Comparison of ENCODE assay signal across 14 cellular contexts in genomic region chr11:126347751-126348628, GRCh38. TPM values are rescaled to one million over a fixed set of nuclear protein-coding genes. Genes with fewer than 3 reads are reported as not detected.
DNase-seq lines count a peak whose midpoint lies in the region; ATAC-seq, FAIRE-seq and TF ChIP-seq lines count a peak whose summit lies in the region.
"Had no signal": no experiment of that assay in that cellular context is flagged by ENCODE, and none has a peak within 500 bp of the region (broad histone marks: within the 10 kb centered on the region; RNA-seq: fewer than 3 reads in every experiment).

No MANE protein-coding gene starts in this region.

- no peak overlapping the region for H3K14ac ChIP-seq in H1 (ENCODE audit: insufficient read length)

- CTCF ChIA-PET in H1 (lab: Charles Lee; ENCODE audit: partially characterized antibody) = interaction anchor here (1.2 kb wide), 1 partner anchor 11 kb away, joined by 4 read pairs; no protein-coding TSS in a partner anchor

- no peak overlapping the region for H4K91ac ChIP-seq in H1 (replicated peaks; ENCODE audit: insufficient read length, low read length)

- no peak overlapping the region for H2BK20ac ChIP-seq in H1 (ENCODE audit: low read length)

- H3K4me3 Mint-ChIP-seq in activated T-cell treated with anti-CD3 and anti-CD28 coated beads, Interleukin-2, amount 50 U/mL, for 24 hours = no peak overlapping the region
- H3K4me3 Mint-ChIP-seq in mesothelial cell of epicardium = no peak overlapping the region

- H2BK120ac ChIP-seq in H1 (replicated peaks; ENCODE audit: low read depth, low read length) = no peak overlapping the region

- no peak overlapping the region for H2AFZ ChIP-seq in H1 (ENCODE audit: low read length)

- peaks cover 0 to 11% (median 4%) of the 10 kb centered on the region in 4 experiments; a peak in 4 of 8 replicates for H3K36me3 ChIP-seq in H1 (ENCODE audit: control insufficient read depth in 2 of 4, insufficient read depth in 4 of 4, low read length in 3 of 4)
- peaks cover 0 to 25% (median 8%) of the 10 kb centered on the region in 3 donors for H3K36me3 ChIP-seq in tibial artery

- H3K9me3 Mint-ChIP-seq in activated T-cell treated with anti-CD3 and anti-CD28 coated beads, Interleukin-2, amount 50 U/mL, for 24 hours = no peaks in the 10 kb centered on the region
- H3K9me3 Mint-ChIP-seq in mesothelial cell of epicardium = no peaks in the 10 kb centered on the region

- H3K9me3 ChIP-seq in H1 (ENCODE audit: insufficient read depth in 2 of 2, low read depth in 1 of 2, low read length in 1 of 2) (no peaks in the 10 kb centered on the region), tibial artery (no peaks in the 10 kb centered on the region)
- H3K9me3 ChIP-seq: SJCRH30 had no signal

- TF ChIP-seq CTCF in H1 (IDR thresholded peaks at IDR 0.05; ENCODE audit: control extremely low read depth in 1 of 3, insufficient read depth in 1 of 3, low read depth in 1 of 3, low read length in 3 of 3) = no peak
- no peak for TF ChIP-seq CTCF in mesothelial cell of epicardium (IDR thresholded peaks at IDR 0.05; ENCODE audit: unreplicated experiment)
- no peak for TF ChIP-seq CTCF in tibial artery (IDR thresholded peaks at IDR 0.05)

- POLR2A ChIA-PET in H1 (lab: Charles Lee; ENCODE audit: partially characterized antibody) = interaction anchor here (1.1 kb wide), 1 partner anchor 32 kb away, joined by 3 read pairs; no protein-coding TSS in a partner anchor

- H3K4me2 ChIP-seq in H1 (ENCODE audit: insufficient read depth in 1 of 2, low read depth in 2 of 2, low read length in 2 of 2) = no peak overlapping the region

- no peaks in the 10 kb centered on the region for H3K27me3 ChIP-seq in H1 (replicated peaks in 1 of 4; ENCODE audit: control insufficient read depth in 3 of 4, extremely low read depth in 1 of 4, insufficient read depth in 3 of 4, low read length in 3 of 4)
- H3K27me3 ChIP-seq in tibial artery = no peaks in the 10 kb centered on the region
- H3K27me3 ChIP-seq: SJCRH30 had no signal

- no peak overlapping the region for H3K9ac ChIP-seq in H1 (replicated peaks in 1 of 4; ENCODE audit: extremely low read depth in 1 of 4, low read depth in 3 of 4, low read length in 3 of 4)

- H2BK5ac ChIP-seq in H1 (ENCODE audit: low read depth, low read length) = no peak overlapping the region

- 0 out of 2 replicates have a peak, but pooled peaks cover 4% of the 10 kb centered on the region for H3K79me1 ChIP-seq in H1 (ENCODE audit: low read depth, low read length)

- no peak for TF ChIP-seq POLR2A in H1 (IDR thresholded peaks at IDR 0.05; ENCODE audit: control extremely low read depth in 1 of 2, low read depth in 2 of 2, low read length in 2 of 2)

- H3K27ac Mint-ChIP-seq in activated T-cell treated with anti-CD3 and anti-CD28 coated beads, Interleukin-2, amount 50 U/mL, for 24 hours = peak overlapping the region; percentile 72
- peak overlapping the region; percentile 78 for H3K27ac Mint-ChIP-seq in mesothelial cell of epicardium

- H3K4ac ChIP-seq in H1 (replicated peaks; ENCODE audit: insufficient read length, low read depth, low read length) = no peak overlapping the region

- peak overlapping the region; percentile 51; the same call in 1 of the 2 replicates for H4K8ac ChIP-seq in H1 (ENCODE audit: extremely low read depth, insufficient read depth, low read length)

- H3K36me3 Mint-ChIP-seq in activated T-cell treated with anti-CD3 and anti-CD28 coated beads, Interleukin-2, amount 50 U/mL, for 24 hours (ENCODE audit: low read depth) = peaks cover 70% of the 10 kb centered on the region
- H3K36me3 Mint-ChIP-seq in mesothelial cell of epicardium = peaks cover 9% of the 10 kb centered on the region

- no peak overlapping the region for H2AK5ac ChIP-seq in H1 (ENCODE audit: low read depth, low read length)

- no peak overlapping the region for H2BK12ac ChIP-seq in H1 (ENCODE audit: low read depth, low read length)

- no peaks in the 10 kb centered on the region for H3K27me3 Mint-ChIP-seq in activated T-cell treated with anti-CD3 and anti-CD28 coated beads, Interleukin-2, amount 50 U/mL, for 24 hours
- no peaks in the 10 kb centered on the region for H3K27me3 Mint-ChIP-seq in mesothelial cell of epicardium (ENCODE audit: low read depth)

- FAIRE-seq in H1 (lab: Jason Lieb, UNC) = no peak
- FAIRE-seq: GM12878 had no signal

- H3K56ac ChIP-seq in H1 (replicated peaks; ENCODE audit: insufficient read length, low read depth, low read length) = no peak overlapping the region

- no peak for TF ChIP-seq EP300 in H1 (IDR thresholded peaks at IDR 0.05; ENCODE audit: borderline replicate concordance in 1 of 2, low read depth in 2 of 2, low read length in 2 of 2)

- no peak for TF ChIP-seq RAD21 in H1 (IDR thresholded peaks at IDR 0.05 in 1 of 2, conservative IDR thresholded peaks at IDR 0.05 in 1 of 2; ENCODE audit: low read depth in 2 of 2, low read length in 2 of 2)

- peaks cover 0 to 11% of the 10 kb centered on the region in 2 experiments; a peak in 1 of 4 replicates for H3K79me2 ChIP-seq in H1 (ENCODE audit: control insufficient read depth in 1 of 2, insufficient read depth in 2 of 2, low read length in 2 of 2)

- peaks cover 0 to 14% (median 6%) of the 10 kb centered on the region in 4 experiments; a peak in 4 of 7 replicates for H3K4me1 ChIP-seq in H1 (replicated peaks in 1 of 4; ENCODE audit: control insufficient read depth in 3 of 4, insufficient read depth in 4 of 4, low read length in 3 of 4)
- peaks cover 0 to 71% (median 50%) of the 10 kb centered on the region in 4 donors for H3K4me1 ChIP-seq in tibial artery
- H3K4me1 ChIP-seq: SJCRH30 had no signal

- no peak overlapping the region for H3K4me3 ChIP-seq in H1 (ENCODE audit: extremely low read depth in 1 of 4, insufficient read depth in 2 of 4, low read depth in 3 of 4, low read length in 4 of 4)
- no peak overlapping the region for H3K4me3 ChIP-seq in tibial artery
- H3K4me3 ChIP-seq: GM12878, SJCRH30 had no signal

- no peak for ATAC-seq in HG03175 (IDR thresholded peaks at IDR 0.05; ENCODE audit: unreplicated experiment)
- no peak for ATAC-seq in GM21447 (IDR thresholded peaks at IDR 0.05; ENCODE audit: unreplicated experiment)
- no peak for ATAC-seq in HG02884 (IDR thresholded peaks at IDR 0.05; ENCODE audit: unreplicated experiment)
- ATAC-seq: GM12878 had no signal

- peaks cover 35% of the 10 kb centered on the region for H3K4me1 Mint-ChIP-seq in activated T-cell treated with anti-CD3 and anti-CD28 coated beads, Interleukin-2, amount 50 U/mL, for 24 hours (ENCODE audit: low read depth)
- peaks cover 34% of the 10 kb centered on the region for H3K4me1 Mint-ChIP-seq in mesothelial cell of epicardium

- H3K23me2 ChIP-seq in H1 (ENCODE audit: low read depth, low read length) = no peaks in the 10 kb centered on the region

- intact Hi-C loops in tibial artery (cut with DNase I; ENCODE audit: low total_unique reads) = no loop called here

- H4K5ac ChIP-seq in H1 (ENCODE audit: insufficient read length, low read depth, low read length) = no peak overlapping the region

- DNase-seq in activated T-cell treated with anti-CD3 and anti-CD28 coated beads, Interleukin-2, amount 50 U/mL, for 24 hours = no peak
- DNase-seq in activated T-cell treated with anti-CD3 and anti-CD28 coated beads for 4 hours = no peak
- no peak for DNase-seq in H1 (ENCODE audit: low read depth in 1 of 2, low spot score in 2 of 2)
- no peak for DNase-seq in mesothelial cell of epicardium (ENCODE audit: low spot score in 2 of 2, unreplicated experiment in 2 of 2)
- DNase-seq in tibial artery = no peak
- DNase-seq: activated CD4-positive, CD25-positive, alpha-beta regulatory T cell; DMS79; NCI-H345; SJCRH30; stimulated activated CD4-positive, alpha-beta T cell treated with anti-CD3 and anti-CD28 coated beads, Interleukin-15, amount 100 ng/mL, for 24 hours had no signal

- no peak overlapping the region for H3K23ac ChIP-seq in H1 (ENCODE audit: insufficient read length)

- peaks cover 3 to 8% of the 10 kb centered on the region in 2 experiments for H4K20me1 ChIP-seq in H1 (replicated peaks in 1 of 2; ENCODE audit: control insufficient read depth in 1 of 2, insufficient read depth in 2 of 2, low read length in 2 of 2)

- H2BK15ac ChIP-seq in H1 (ENCODE audit: low read length) = 0 out of 2 replicates have a peak overlapping the region, but pooled peaks have one; percentile 49

- 93% methylated on average over 17 of the region's 17 CpGs; no CpG with 5 or more reads in 1 of the 2 experiments for WGBS in H1 (ENCODE audit: extremely low coverage in 1 of 2, insufficient coverage in 1 of 2, insufficient read length in 1 of 2, insufficient replicate concordance in 2 of 2, low coverage in 1 of 2, low lambda C conversion rate in 2 of 2, missing lambda C conversion rate in 1 of 2), 2 experiments

- H3K18ac ChIP-seq in H1 (ENCODE audit: extremely low read depth, low read length) = no peak overlapping the region

- no peak overlapping the region for H3K27ac ChIP-seq in H1 (ENCODE audit: low read depth, low read length)
- peak overlapping the region; percentile 57 to 68 for H3K27ac ChIP-seq in tibial artery
- H3K27ac ChIP-seq: SJCRH30 had no signal

RNA-seq across cellular contexts. Expression of gene ST3GAL4, which starts 7.5 kb away (rescaled TPM):
- total RNA-seq in H1 (2021; fragmentation: NEBNext Ultra II Directional; extraction: Animal tissue kit (Norgen Biotek cat#: 25700)) = 15.6 and 16.0 TPM in 2 replicates
- 20.0 and 21.0 TPM in 2 replicates for polyA plus RNA-seq in H1 (2011; rRNA removed)
- 18.8 TPM for polyA plus RNA-seq in H1 (2011; cell fraction: cytosol; rRNA removed)
- 27.9 TPM for polyA plus RNA-seq in H1 (2011; cell fraction: nucleus; rRNA removed)
- polyA plus RNA-seq in H1 (2012, experiment 1 of 2) = 12.9 to 18.6 TPM (median 15.3 TPM) in 4 replicates
- polyA plus RNA-seq in H1 (2012, experiment 2 of 2) = 18.2 TPM
- polyA plus RNA-seq in H1 (2013, experiment 1 of 2) = 12.5 TPM
- 12.9 TPM for polyA plus RNA-seq in H1 (2013, experiment 2 of 2)
- polyA minus RNA-seq in H1 (2011; rRNA and poly(A)+ RNA removed) = 15.7 and 16.0 TPM in 2 replicates
- 5.8 TPM for polyA minus RNA-seq in H1 (2011; cell fraction: cytosol; rRNA and poly(A)+ RNA removed)
- 14.6 TPM for polyA minus RNA-seq in H1 (2011; cell fraction: nucleus; rRNA and poly(A)+ RNA removed)
- total RNA-seq in mesothelial cell of epicardium = 15.6 to 17.4 TPM (median 16.4 TPM) in 3 replicates

RNA-seq across cellular contexts. Expression of gene DCPS, which starts 44.1 kb away (rescaled TPM):
- total RNA-seq in H1 (2021; fragmentation: NEBNext Ultra II Directional; extraction: Animal tissue kit (Norgen Biotek cat#: 25700)) = 24.6 and 24.8 TPM in 2 replicates
- polyA plus RNA-seq in H1 (2011; rRNA removed) = 55.2 and 61.9 TPM in 2 replicates
- polyA plus RNA-seq in H1 (2011; cell fraction: cytosol; rRNA removed) = 44.4 TPM
- 28.9 TPM for polyA plus RNA-seq in H1 (2011; cell fraction: nucleus; rRNA removed)
- polyA plus RNA-seq in H1 (2012, experiment 1 of 2) = 28.4 to 32.8 TPM (median 30.1 TPM) in 4 replicates
- polyA plus RNA-seq in H1 (2012, experiment 2 of 2) = 31.6 TPM
- polyA plus RNA-seq in H1 (2013, experiment 1 of 2) = 18.1 TPM
- polyA plus RNA-seq in H1 (2013, experiment 2 of 2) = 19.4 TPM
- 17.7 and 19.4 TPM in 2 replicates for polyA minus RNA-seq in H1 (2011; rRNA and poly(A)+ RNA removed)
- 15.3 TPM for polyA minus RNA-seq in H1 (2011; cell fraction: cytosol; rRNA and poly(A)+ RNA removed)
- 11.9 TPM for polyA minus RNA-seq in H1 (2011; cell fraction: nucleus; rRNA and poly(A)+ RNA removed)
- total RNA-seq in mesothelial cell of epicardium = 8.1 to 9.1 TPM (median 8.8 TPM) in 3 replicates
